ENCODE assay signal across 19 cellular contexts in genomic region chr20:17660667-17661066, GRCh38. TPM values are rescaled to one million over a fixed set of nuclear protein-coding genes. Genes with fewer than 3 reads are reported as not detected.
DNase-seq lines count a peak whose midpoint lies in the region; ATAC-seq and TF ChIP-seq lines count a peak whose summit lies in the region.
"Had no signal": no experiment of that assay in that cellular context is flagged by ENCODE, and none has a peak within 500 bp of the region (broad histone marks: within the 10 kb centered on the region; RNA-seq: fewer than 3 reads in every experiment).

No MANE protein-coding gene starts in this region.

- TF ChIP-seq CTCF in CD14-positive monocyte (IDR thresholded peaks at IDR 0.05) (no peak), RWPE2 (IDR thresholded peaks at IDR 0.05; ENCODE audit: poor library complexity, severe bottlenecking) (no peak), fibroblast of lung (conservative IDR thresholded peaks at IDR 0.05 in 1 of 2, IDR thresholded peaks at IDR 0.05 in 1 of 2; ENCODE audit: low read depth in 1 of 2, low read length in 2 of 2) (no peak)

- H3K27me3 ChIP-seq in RWPE2 (ENCODE audit: insufficient read depth, poor library complexity, severe bottlenecking) (no peaks in the 10 kb centered on the region), fibroblast of lung (ENCODE audit: control insufficient read depth, insufficient read depth, low read length) (no peaks in the 10 kb centered on the region)

- H3K27ac Mint-ChIP-seq in CD14-positive monocyte = peak overlapping the region in 4 of 7 donors; percentile 15 to 77 (median 66)
- H3K27ac Mint-ChIP-seq: activated CD4-positive, alpha-beta memory T cell treated with anti-CD3 and anti-CD28 coated beads for 36 hours had no signal

- H3K9me3 Mint-ChIP-seq in CD14-positive monocyte = peaks cover 7 to 16% (median 8%) of the 10 kb centered on the region in 7 donors

- peaks cover 42 to 60% of the 10 kb centered on the region in 2 donors for H3K36me3 Mint-ChIP-seq in CD14-positive monocyte

- H3K9me3 ChIP-seq in RWPE2 (ENCODE audit: severe bottlenecking) (no peaks in the 10 kb centered on the region), fibroblast of lung (ENCODE audit: control insufficient read depth, insufficient read depth, low read depth, low read length) (no peaks in the 10 kb centered on the region)

- peaks cover 60% of the 10 kb centered on the region for H3K36me3 ChIP-seq in RWPE2 (ENCODE audit: low read depth)
- peaks cover 22% of the 10 kb centered on the region for H3K36me3 ChIP-seq in fibroblast of lung (ENCODE audit: control insufficient read depth, insufficient read depth, low read length)

- H3K4me2 ChIP-seq in fibroblast of lung (ENCODE audit: extremely low read depth, insufficient read depth, low read length) = no peak overlapping the region

- no peak overlapping the region for H3K9ac ChIP-seq in fibroblast of lung (ENCODE audit: insufficient read depth, low read length)

- no peak for DNase-seq in CD14-positive monocyte (ENCODE audit: low spot score)
- peak; percentile 7 for DNase-seq in RWPE2 (ENCODE audit: low spot score)
- no peak for DNase-seq in fibroblast of lung (ENCODE audit: low read depth in 2 of 2)
- no peak for DNase-seq in sciatic nerve (ENCODE audit: low spot score)
- no peak for DNase-seq in globus pallidus (ENCODE audit: low spot score)
- no peak for DNase-seq in HPDE6-E6E7 (ENCODE audit: extremely low spot score)
- DNase-seq: activated CD4-positive, alpha-beta memory T cell treated with anti-CD3 and anti-CD28 coated beads for 36 hours; activated gamma-delta T cell; cerebellar nuclear complex; HCEC 1CT; NCI-H1694; NCI-H510A treated with DMSO at 0.1 percent for 48 hours; T1000 had no signal

- peaks cover 90% of the 10 kb centered on the region for H3K79me2 ChIP-seq in fibroblast of lung (ENCODE audit: control insufficient read depth, insufficient read depth, low read length)

- H3K4me1 Mint-ChIP-seq in CD14-positive monocyte = peaks cover 13% of the 10 kb centered on the region

- no peak overlapping the region for H2AFZ ChIP-seq in fibroblast of lung (ENCODE audit: low read length)

- no peaks in the 10 kb centered on the region for H3K27me3 Mint-ChIP-seq in CD14-positive monocyte (ENCODE audit: low read depth in 3 of 3)
- H3K27me3 Mint-ChIP-seq: activated CD4-positive, alpha-beta memory T cell treated with anti-CD3 and anti-CD28 coated beads for 36 hours had no signal

- ATAC-seq in RWPE2 (ENCODE audit: low read depth) (no peak), sciatic nerve (peak; percentile 25), HG03045 (IDR thresholded peaks at IDR 0.05; ENCODE audit: unreplicated experiment) (no peak), GM18873 (IDR thresholded peaks at IDR 0.05; ENCODE audit: low FRiP score, unreplicated experiment) (no peak)
- ATAC-seq: esophagus mucosa, Panc1 had no signal

- H3K4me1 ChIP-seq in RWPE2 (ENCODE audit: insufficient read depth, poor library complexity, severe bottlenecking) = no peaks in the 10 kb centered on the region
- H3K4me1 ChIP-seq in fibroblast of lung (ENCODE audit: control insufficient read depth, extremely low read depth, insufficient read depth, low read length) = peaks cover 26% of the 10 kb centered on the region

- H3K4me3 Mint-ChIP-seq in CD14-positive monocyte = no peak overlapping the region
- H3K4me3 Mint-ChIP-seq: activated CD4-positive, alpha-beta memory T cell treated with anti-CD3 and anti-CD28 coated beads for 36 hours had no signal

- no peak overlapping the region for H3K4me3 ChIP-seq in RWPE2 (ENCODE audit: severe bottlenecking)
- H3K4me3 ChIP-seq in fibroblast of lung (replicated peaks in 1 of 4; ENCODE audit: control extremely low read depth in 1 of 4, insufficient read depth in 1 of 4, low read depth in 3 of 4, low read length in 4 of 4) = no peak overlapping the region

- H4K20me1 ChIP-seq in fibroblast of lung (ENCODE audit: control insufficient read depth, extremely low read depth, insufficient read depth, low read length) = peaks cover 8% of the 10 kb centered on the region

- intact Hi-C loops in CD14-positive monocyte (cut with micrococcal nuclease) = no loop called here
- intact Hi-C loops in sciatic nerve (cut with DNase I) = no loop called here

- no peak overlapping the region for H3K27ac ChIP-seq in RWPE2 (ENCODE audit: poor library complexity, severe bottlenecking)
- H3K27ac ChIP-seq in fibroblast of lung (ENCODE audit: insufficient read depth, low read length) = peak overlapping the region; percentile 53

RNA-seq across cellular contexts. Expression of gene RRBP1, which starts 21.4 kb away (rescaled TPM):
- 1 to 10 TPM; 4.7 to 7.5 TPM for polyA plus RNA-seq in CD14-positive monocyte
- 143 and 233 TPM in 2 replicates for total RNA-seq in fibroblast of lung
- 169 and 191 TPM in 2 replicates for polyA plus RNA-seq in fibroblast of lung
- 307 and 325 TPM in 2 replicates for polyA plus RNA-seq in fibroblast of lung (2012)
- 161 and 174 TPM in 2 replicates for polyA minus RNA-seq in fibroblast of lung (ENCODE audit: low replicate concordance)
- 163 TPM for total RNA-seq in sciatic nerve

RNA-seq across cellular contexts. Expression of gene BANF2, which starts 39.1 kb away (rescaled TPM):
- polyA plus RNA-seq in CD14-positive monocyte = not detected
- not detected in 2 replicates for total RNA-seq in fibroblast of lung
- not detected in 2 replicates for polyA plus RNA-seq in fibroblast of lung
- polyA plus RNA-seq in fibroblast of lung (2012) = not detected in 2 replicates
- polyA minus RNA-seq in fibroblast of lung (ENCODE audit: low replicate concordance) = not detected in 2 replicates
- total RNA-seq in sciatic nerve = not detected
- total RNA-seq: activated CD4-positive, alpha-beta memory T cell treated with anti-CD3 and anti-CD28 coated beads for 36 hours; esophagus mucosa; lung microvascular endothelial cell; omental fat pad had no signal
